ENCODE assay signal across 8 cellular contexts in the genomic region with DNA sequence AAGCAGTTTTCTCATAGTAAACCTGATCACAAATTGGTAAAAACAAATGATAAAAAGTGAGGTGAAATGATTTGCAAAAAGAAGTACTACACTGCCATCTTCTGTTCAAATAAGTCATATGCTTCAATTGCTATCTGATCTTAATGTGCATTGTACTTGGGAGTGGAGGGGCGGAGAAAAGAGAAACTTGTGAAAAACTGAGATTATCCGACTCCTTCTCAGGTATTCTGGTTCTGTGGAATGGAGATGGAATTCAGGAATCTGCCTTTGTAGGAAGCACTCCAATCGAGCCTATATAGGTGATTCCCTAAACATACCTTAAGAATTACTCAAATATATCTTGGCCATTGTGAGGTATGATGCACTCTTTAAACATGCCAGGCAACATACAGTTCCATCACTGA.
DNase-seq lines count a peak whose midpoint lies in the region; ATAC-seq and TF ChIP-seq lines count a peak whose summit lies in the region.

No MANE protein-coding gene starts in this region.

- DNase-seq in cardiac muscle cell (ENCODE audit: low read depth in 1 of 2, low spot score in 1 of 2) (peak; percentile 7 to 19), right cardiac atrium (no peak), NOMO-1 treated with dmso at 0.1 percent for 144 hours (lab: John Stamatoyannopoulos, UW; ENCODE audit: unreplicated experiment) (peak; percentile 2), fibroblast of gingiva (ENCODE audit: low read depth) (peak; percentile 41), type B pancreatic cell (ENCODE audit: extremely low spot score, unreplicated experiment) (no peak), mucosa of gallbladder (ENCODE audit: low spot score) (no peak)

- H3K27ac ChIP-seq in cardiac muscle cell (no peak overlapping the region), right cardiac atrium (ENCODE audit: low read length) (no peak overlapping the region)

- ATAC-seq in right cardiac atrium (no peak), HG03432 (IDR thresholded peaks at IDR 0.05; ENCODE audit: unreplicated experiment) (peak; percentile 80), HG03025 (IDR thresholded peaks at IDR 0.05; ENCODE audit: low FRiP score, unreplicated experiment) (no peak)

- no peaks in the 10 kb centered on the region for H3K9me3 Mint-ChIP-seq in type B pancreatic cell

- H3K27ac Mint-ChIP-seq in type B pancreatic cell: no peak overlapping the region

- peaks cover 2% of the 10 kb centered on the region for H3K27me3 ChIP-seq in cardiac muscle cell
- no peaks in the 10 kb centered on the region for H3K27me3 ChIP-seq in right cardiac atrium (ENCODE audit: control insufficient read depth, insufficient read depth)

- H3K4me3 ChIP-seq in cardiac muscle cell: no peak overlapping the region
- no peak overlapping the region for H3K4me3 ChIP-seq in right cardiac atrium (ENCODE audit: low read length)

- H3K9me3 ChIP-seq in cardiac muscle cell (ENCODE audit: low read depth): no peaks in the 10 kb centered on the region
- no peaks in the 10 kb centered on the region for H3K9me3 ChIP-seq in right cardiac atrium (ENCODE audit: control insufficient read depth, low read length)

- 19% methylated on average over 3 of the region's 3 CpGs for WGBS in right cardiac atrium

- intact Hi-C loops in right cardiac atrium (cut with DNase I): no loop called here

- H3K4me1 Mint-ChIP-seq in type B pancreatic cell (ENCODE audit: unreplicated experiment): peaks cover 4% of the 10 kb centered on the region

- H3K4me1 ChIP-seq in cardiac muscle cell (ENCODE audit: low read depth) (no peaks in the 10 kb centered on the region), right cardiac atrium (ENCODE audit: control insufficient read depth, insufficient read depth, low read length) (no peaks in the 10 kb centered on the region)

- H3K27me3 Mint-ChIP-seq in type B pancreatic cell: peaks cover 22% of the 10 kb centered on the region

- H3K4me3 Mint-ChIP-seq in type B pancreatic cell: no peak overlapping the region

- H3K36me3 Mint-ChIP-seq in type B pancreatic cell: no peaks in the 10 kb centered on the region

- H3K36me3 ChIP-seq in cardiac muscle cell: no peaks in the 10 kb centered on the region

- TF ChIP-seq CTCF in cardiac muscle cell (IDR thresholded peaks at IDR 0.05; ENCODE audit: low read depth, low read length): peak; percentile 9
- TF ChIP-seq CTCF in type B pancreatic cell (conservative IDR thresholded peaks at IDR 0.05): peak; percentile 73

Comparison
In these comparisons a context has a peak if more than half of its experiments do, and no peak if none do; other contexts are left out.
1. DNase-seq: peak in cardiac muscle cell (2 of 2), NOMO-1 treated with dmso at 0.1 percent for 144 hours (single experiment) and fibroblast of gingiva (single experiment); none in right cardiac atrium (0 of 3), type B pancreatic cell (single experiment) and mucosa of gallbladder (single experiment).